In genomic region chr4:101162990-101163380, GRCh38 we compare ENCODE assay signal across 1 cellular context.
TF ChIP-seq lines count a peak whose summit lies in the region.

No MANE protein-coding gene starts in this region.

TF ChIP-seq in HCT116, 20 proteins besides CTCF, POLR2A, EP300 and RAD21 (continued from another document):
- TF ChIP-seq ZBTB33 (IDR thresholded peaks at IDR 0.05; ENCODE audit: extremely low read depth, insufficient replicate concordance, low read length): no peak
